Comparison of ENCODE assay signal across 16 cellular contexts in the genomic region with DNA sequence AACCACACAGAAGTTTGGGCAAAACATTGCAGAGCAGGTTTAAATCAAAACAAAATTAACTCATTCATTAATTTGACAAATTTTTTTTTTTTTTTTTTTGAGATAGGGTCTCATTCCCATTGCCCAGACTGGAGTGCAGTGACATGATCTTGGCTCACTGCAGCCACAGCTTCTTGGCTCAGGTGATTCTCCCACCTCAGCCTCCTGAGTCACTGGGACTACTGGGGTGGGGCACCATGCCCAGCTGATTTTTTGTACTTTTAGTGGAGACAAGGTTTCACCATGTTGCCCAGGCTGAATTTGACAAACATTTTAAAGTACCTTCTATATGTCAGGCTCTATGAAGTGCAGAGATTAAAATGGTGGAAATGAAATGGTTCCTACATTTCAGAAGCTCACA.
DNase-seq lines count a peak whose midpoint lies in the region; ATAC-seq and TF ChIP-seq lines count a peak whose summit lies in the region.
"Had no signal": no experiment of that assay in that cellular context is flagged by ENCODE, and none has a peak within 500 bp of the region (broad histone marks: within the 10 kb centered on the region; RNA-seq: fewer than 3 reads in every experiment).

No MANE protein-coding gene starts in this region.

- POLR2A ChIA-PET in MCF 10A (lab: Yijun Ruan, JAX), result no interaction called here

- DNase-seq in MCF 10A (ENCODE audit: unreplicated experiment), result peak; percentile 24
- DNase-seq in breast epithelium (ENCODE audit: low spot score in 2 of 2), result no peak
- peak in 1 of 2 donors; percentile 24 for DNase-seq in foreskin keratinocyte
- no peak for DNase-seq in omental fat pad (ENCODE audit: low spot score)
- DNase-seq in aorta, result no peak
- no peak for DNase-seq in NCI-H1930 (lab: John Stamatoyannopoulos, UW)
- DNase-seq in activated gamma-delta T cell (lab: John Stamatoyannopoulos, UW), result no peak
- DNase-seq: ACHN, DMS53, H7 had no signal

- BruUV-seq in MCF 10A (replicated peaks; lab: Mats Ljungman, UMichigan), result no TSS peak

- no peaks in the 10 kb centered on the region for H3K9me3 Mint-ChIP-seq in MCF 10A (ENCODE audit: unreplicated experiment)
- H3K9me3 Mint-ChIP-seq: GM23338 had no signal

- no peak overlapping the region for H3K27ac Mint-ChIP-seq in MCF 10A (ENCODE audit: low read depth, unreplicated experiment)
- H3K27ac Mint-ChIP-seq: CD4-positive, CD25-positive, alpha-beta regulatory T cell; GM23338 had no signal

- ATAC-seq in foreskin keratinocyte, result peak; percentile 43
- ATAC-seq in omental fat pad (ENCODE audit: low FRiP score), result peak; percentile 32
- ATAC-seq in aorta (ENCODE audit: low FRiP score), result no peak
- ATAC-seq: GM12878, GM23338 had no signal

- H3K27me3 ChIP-seq in breast epithelium, result no peaks in the 10 kb centered on the region
- no peaks in the 10 kb centered on the region for H3K27me3 ChIP-seq in foreskin keratinocyte
- no peaks in the 10 kb centered on the region for H3K27me3 ChIP-seq in aorta (ENCODE audit: control insufficient read depth in 1 of 2, insufficient read depth in 2 of 2, low read length in 1 of 2)
- H3K27me3 ChIP-seq: BLaER1 treated with 17β-estradiol and CSF1 and Interleukin-3, amounts not matched to agents 10 nM and 100 nM had no signal

- H3K4me1 ChIP-seq in breast epithelium, result no peaks in the 10 kb centered on the region
- H3K4me1 ChIP-seq in foreskin keratinocyte, result no peaks in the 10 kb centered on the region
- peaks cover 2 to 3% of the 10 kb centered on the region in 2 donors for H3K4me1 ChIP-seq in aorta (ENCODE audit: control insufficient read depth in 1 of 2, insufficient read depth in 2 of 2, low read length in 2 of 2)

- no peak overlapping the region for H3K4me3 Mint-ChIP-seq in MCF 10A (ENCODE audit: unreplicated experiment)
- H3K4me3 Mint-ChIP-seq: CD4-positive, CD25-positive, alpha-beta regulatory T cell; GM23338 had no signal

- H3K9me3 ChIP-seq in breast epithelium (no peaks in the 10 kb centered on the region), aorta (ENCODE audit: control insufficient read depth, low read length) (no peaks in the 10 kb centered on the region)
- H3K9me3 ChIP-seq: BLaER1 treated with 17β-estradiol and CSF1 and Interleukin-3, amounts not matched to agents 10 nM and 100 nM had no signal

- H3K36me3 ChIP-seq in breast epithelium, result no peaks in the 10 kb centered on the region
- no peaks in the 10 kb centered on the region for H3K36me3 ChIP-seq in aorta (ENCODE audit: control insufficient read depth in 1 of 2, insufficient read depth in 2 of 2, low read length in 1 of 2)
- H3K36me3 ChIP-seq: BLaER1 treated with 17β-estradiol and CSF1 and Interleukin-3, amounts not matched to agents 10 nM and 100 nM had no signal

- CTCF ChIA-PET in MCF 10A (lab: Yijun Ruan, JAX), result interaction anchor here (0.7 kb wide), 1 partner anchor 1278 kb away, joined by 5 read pairs; no protein-coding TSS in a partner anchor

- intact Hi-C loops in MCF 10A (cut with micrococcal nuclease) (no loop called here), breast epithelium (cut with DNase I; ENCODE audit: low total_unique reads) (loop anchor here (5.0 kb wide), 1 partner anchor 1219 kb away; no protein-coding TSS in a partner anchor), aorta (cut with DNase I) (no loop called here)

- H3K4me3 ChIP-seq in breast epithelium (no peak overlapping the region), aorta (ENCODE audit: low read length in 2 of 2) (no peak overlapping the region)
- H3K4me3 ChIP-seq: BLaER1 treated with 17β-estradiol and CSF1 and Interleukin-3, amounts not matched to agents 10 nM and 100 nM; GM12878; GM23338 had no signal

- TF ChIP-seq POLR2A in breast epithelium (IDR thresholded peaks at IDR 0.05), result no peak

- no peaks in the 10 kb centered on the region for H3K27me3 Mint-ChIP-seq in MCF 10A (ENCODE audit: insufficient read depth, unreplicated experiment)
- H3K27me3 Mint-ChIP-seq: CD4-positive, CD25-positive, alpha-beta regulatory T cell had no signal

- TF ChIP-seq CTCF in MCF 10A (IDR thresholded peaks at IDR 0.05; ENCODE audit: unreplicated experiment), result no peak
- TF ChIP-seq CTCF in breast epithelium (IDR thresholded peaks at IDR 0.05), result no peak
- no peak for TF ChIP-seq CTCF in foreskin keratinocyte (conservative IDR thresholded peaks at IDR 0.05)
- no peak for TF ChIP-seq CTCF in omental fat pad (IDR thresholded peaks at IDR 0.05)

- H3K27ac ChIP-seq in breast epithelium, result no peak overlapping the region
- no peak overlapping the region for H3K27ac ChIP-seq in foreskin keratinocyte
- no peak overlapping the region for H3K27ac ChIP-seq in aorta (ENCODE audit: low read depth in 1 of 2, low read length in 2 of 2)
- H3K27ac ChIP-seq: 22Rv1; BLaER1 treated with 17β-estradiol and CSF1 and Interleukin-3, amounts not matched to agents 10 nM and 100 nM; HL-60 had no signal

- peaks cover 9% of the 10 kb centered on the region for H3K4me1 Mint-ChIP-seq in MCF 10A (ENCODE audit: insufficient read depth, unreplicated experiment)

- H3K36me3 Mint-ChIP-seq in MCF 10A (ENCODE audit: insufficient read depth, unreplicated experiment), result no peaks in the 10 kb centered on the region
- H3K36me3 Mint-ChIP-seq: CD4-positive, CD25-positive, alpha-beta regulatory T cell had no signal
